Comparison of ENCODE assay signal across 9 cellular contexts in the genomic region with DNA sequence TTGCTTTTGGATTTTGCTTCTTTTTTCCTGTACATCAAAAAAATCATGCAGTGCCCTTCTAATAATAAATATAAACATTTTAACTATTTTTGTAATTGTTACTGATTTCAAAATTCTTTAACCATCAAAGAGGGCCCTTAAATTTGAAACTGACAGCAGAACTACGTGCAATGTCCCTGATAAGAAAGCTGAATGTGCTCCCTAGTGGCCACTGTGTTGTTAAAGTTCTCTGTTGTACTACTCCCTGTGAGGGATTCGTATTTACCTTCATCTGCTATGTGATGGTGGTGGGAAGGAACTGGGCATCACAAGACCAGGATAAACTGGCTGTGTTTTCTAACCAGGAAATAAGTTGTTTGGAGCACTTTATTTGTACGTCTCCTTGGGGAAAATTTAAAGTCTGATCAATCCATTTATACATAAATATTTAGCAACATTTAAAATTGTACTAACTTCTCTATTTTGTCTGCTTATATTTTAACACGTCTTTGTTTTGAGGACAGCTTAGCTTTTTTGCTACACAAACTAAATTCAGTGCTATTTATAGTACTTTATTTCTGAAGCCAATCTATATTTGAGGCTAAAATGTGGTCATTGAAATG.
DNase-seq lines count a peak whose midpoint lies in the region; ATAC-seq and TF ChIP-seq lines count a peak whose summit lies in the region.
"Had no signal": no experiment of that assay in that cellular context is flagged by ENCODE, and none has a peak within 500 bp of the region (broad histone marks: within the 10 kb centered on the region; RNA-seq: fewer than 3 reads in every experiment).

No MANE protein-coding gene starts in this region.

- TF ChIP-seq RAD21 in IMR-90 (IDR thresholded peaks at IDR 0.05; ENCODE audit: low read length), result peak; percentile 72

- H2BK120ac ChIP-seq in IMR-90 (ENCODE audit: low read depth, low read length), result no peak overlapping the region; the same call in 1 of the 2 replicates

- H2BK20ac ChIP-seq in IMR-90 (ENCODE audit: low read depth, low read length), result no peak overlapping the region

- H3K27me3 ChIP-seq in BE2C (no peaks in the 10 kb centered on the region), IMR-90 (ENCODE audit: control insufficient read depth, insufficient read depth, low read length) (no peaks in the 10 kb centered on the region), fibroblast of lung (ENCODE audit: control insufficient read depth, insufficient read depth, low read length) (no peaks in the 10 kb centered on the region)
- H3K27me3 ChIP-seq: upper lobe of left lung had no signal

- no peak overlapping the region for H2AFZ ChIP-seq in IMR-90 (replicated peaks; ENCODE audit: low read length, poor library complexity)
- no peak overlapping the region for H2AFZ ChIP-seq in fibroblast of lung (ENCODE audit: low read length)

- H3K9me3 Mint-ChIP-seq in activated CD8-positive, alpha-beta T cell treated with anti-CD3 and anti-CD28 coated beads for 36 hours, result no peaks in the 10 kb centered on the region

- H3K9me3 ChIP-seq in BE2C, result no peaks in the 10 kb centered on the region
- no peaks in the 10 kb centered on the region for H3K9me3 ChIP-seq in IMR-90 (ENCODE audit: control insufficient read depth, insufficient read depth, low read length)
- no peaks in the 10 kb centered on the region for H3K9me3 ChIP-seq in fibroblast of lung (ENCODE audit: control insufficient read depth, insufficient read depth, low read depth, low read length)
- H3K9me3 ChIP-seq: upper lobe of left lung had no signal

- H4K5ac ChIP-seq in IMR-90 (ENCODE audit: low read depth, low read length), result no peak overlapping the region

- ATAC-seq in IMR-90 (ENCODE audit: low read depth), result peak; percentile 91
- ATAC-seq in activated CD8-positive, alpha-beta T cell treated with anti-CD3 and anti-CD28 coated beads for 36 hours, result no peak
- no peak for ATAC-seq in HG03139 (IDR thresholded peaks at IDR 0.05; ENCODE audit: unreplicated experiment)
- ATAC-seq in GM18519 (IDR thresholded peaks at IDR 0.05; ENCODE audit: low FRiP score, unreplicated experiment), result no peak

- no peaks in the 10 kb centered on the region for H3K79me2 ChIP-seq in fibroblast of lung (ENCODE audit: control insufficient read depth, insufficient read depth, low read length)

- no peak overlapping the region for H3K4ac ChIP-seq in IMR-90 (ENCODE audit: low read depth, low read length)

- H3K4me3 Mint-ChIP-seq in activated CD8-positive, alpha-beta T cell treated with anti-CD3 and anti-CD28 coated beads for 36 hours, result no peak overlapping the region

- intact Hi-C loops in IMR-90 (cut with micrococcal nuclease), result loop anchor here (2.0 to 10.0 kb wide), 2 partner anchors 163 to 529 kb away; a partner anchor contains a TSS
- intact Hi-C loops in activated CD8-positive, alpha-beta T cell treated with anti-CD3 and anti-CD28 coated beads for 36 hours (cut with micrococcal nuclease), result no loop called here

- H3K27ac Mint-ChIP-seq in activated CD8-positive, alpha-beta T cell treated with anti-CD3 and anti-CD28 coated beads for 36 hours, result no peak overlapping the region

- BruUV-seq in IMR-90 (replicated peaks; lab: Mats Ljungman, UMichigan), result no TSS peak

- no peak overlapping the region for H2BK15ac ChIP-seq in IMR-90 (ENCODE audit: low read depth, low read length)

- H3K4me1 Mint-ChIP-seq in activated CD8-positive, alpha-beta T cell treated with anti-CD3 and anti-CD28 coated beads for 36 hours (ENCODE audit: low read depth), result no peaks in the 10 kb centered on the region

- H3K9me1 ChIP-seq in IMR-90 (ENCODE audit: insufficient read depth, low read length), result no peaks in the 10 kb centered on the region

- H3K4me2 ChIP-seq in IMR-90 (ENCODE audit: low read depth, low read length), result no peak overlapping the region
- no peak overlapping the region for H3K4me2 ChIP-seq in fibroblast of lung (ENCODE audit: extremely low read depth, insufficient read depth, low read length)

- no peak for TF ChIP-seq POLR2A in IMR-90 (IDR thresholded peaks at IDR 0.05; ENCODE audit: low read depth, low read length)

- H3K18ac ChIP-seq in IMR-90 (ENCODE audit: low read depth, low read length), result no peak overlapping the region

- H3K4me1 ChIP-seq in BE2C, result no peaks in the 10 kb centered on the region
- H3K4me1 ChIP-seq in IMR-90 (ENCODE audit: control insufficient read depth, insufficient read depth, low read length), result no peaks in the 10 kb centered on the region
- no peaks in the 10 kb centered on the region for H3K4me1 ChIP-seq in fibroblast of lung (ENCODE audit: control insufficient read depth, extremely low read depth, insufficient read depth, low read length)
- H3K4me1 ChIP-seq: upper lobe of left lung had no signal

- H2BK5ac ChIP-seq in IMR-90 (ENCODE audit: low read depth, low read length, poor library complexity, severe bottlenecking), result no peak overlapping the region

- no peak overlapping the region for H3K56ac ChIP-seq in IMR-90 (ENCODE audit: extremely low read depth, insufficient read depth, low read length)

- H3K4me3 ChIP-seq in BE2C (ENCODE audit: low read depth, low read length) (no peak overlapping the region), IMR-90 (ENCODE audit: insufficient read depth, low read depth, low read length) (no peak overlapping the region), fibroblast of lung (replicated peaks in 1 of 4; ENCODE audit: control extremely low read depth in 1 of 4, insufficient read depth in 1 of 4, low read depth in 3 of 4, low read length in 4 of 4) (no peak overlapping the region)
- H3K4me3 ChIP-seq: upper lobe of left lung had no signal

- TF ChIP-seq CTCF in BE2C (IDR thresholded peaks at IDR 0.05; ENCODE audit: low read depth, low read length) (peak; percentile 76), IMR-90 (conservative IDR thresholded peaks at IDR 0.05; ENCODE audit: low read depth, low read length) (peak; percentile 59), fibroblast of lung (conservative IDR thresholded peaks at IDR 0.05 in 1 of 2, IDR thresholded peaks at IDR 0.05 in 1 of 2; ENCODE audit: low read depth in 1 of 2, low read length in 2 of 2) (peak; percentile 63 to 65)
- TF ChIP-seq CTCF in activated CD8-positive, alpha-beta T cell treated with anti-CD3 and anti-CD28 coated beads for 36 hours (IDR thresholded peaks at IDR 0.05), result no peak

- no peaks in the 10 kb centered on the region for H3K27me3 Mint-ChIP-seq in activated CD8-positive, alpha-beta T cell treated with anti-CD3 and anti-CD28 coated beads for 36 hours

- dilution Hi-C loops in IMR-90 (cut with HindIII; ENCODE audit: low sequenced_read_pairs, unreplicated experiment), result no loop called here

- peak; percentile 51 for DNase-seq in BE2C
- DNase-seq in IMR-90, result peak; percentile 70
- peak; percentile 67 for DNase-seq in RPMI7951 (ENCODE audit: low read depth)
- DNase-seq in fibroblast of lung (ENCODE audit: low read depth in 2 of 2), result peak; percentile 65 to 81
- DNase-seq in superior temporal gyrus (ENCODE audit: extremely low spot score), result peak; percentile 46
- no peak for DNase-seq in activated CD8-positive, alpha-beta T cell treated with anti-CD3 and anti-CD28 coated beads for 36 hours
- DNase-seq: upper lobe of left lung had no signal

- H3K9ac ChIP-seq in IMR-90 (ENCODE audit: low read depth, low read length), result no peak overlapping the region
- H3K9ac ChIP-seq in fibroblast of lung (ENCODE audit: insufficient read depth, low read length), result no peak overlapping the region

- no peak overlapping the region for H3K27ac ChIP-seq in IMR-90 (ENCODE audit: insufficient read depth, low read length)
- no peak overlapping the region for H3K27ac ChIP-seq in fibroblast of lung (ENCODE audit: insufficient read depth, low read length)
- H3K27ac ChIP-seq: upper lobe of left lung had no signal

- POLR2A ChIA-PET in IMR-90 (lab: Charles Lee; ENCODE audit: unreplicated experiment), result no interaction called here
- POLR2A ChIA-PET in activated CD8-positive, alpha-beta T cell treated with anti-CD3 and anti-CD28 coated beads for 36 hours (lab: Charles Lee), result no interaction called here

- H4K20me1 ChIP-seq in IMR-90 (ENCODE audit: insufficient read depth, low read length), result no peaks in the 10 kb centered on the region
- no peaks in the 10 kb centered on the region for H4K20me1 ChIP-seq in fibroblast of lung (ENCODE audit: control insufficient read depth, extremely low read depth, insufficient read depth, low read length)

- no peak overlapping the region for H2AK9ac ChIP-seq in IMR-90 (replicated peaks; ENCODE audit: low read depth, low read length, poor library complexity)

- no peaks in the 10 kb centered on the region for H3K36me3 Mint-ChIP-seq in activated CD8-positive, alpha-beta T cell treated with anti-CD3 and anti-CD28 coated beads for 36 hours (ENCODE audit: low read depth)

- in situ Hi-C loops in IMR-90 (cut with MboI; ENCODE audit: low sequenced_read_pairs), result no loop called here

- H3K36me3 ChIP-seq in BE2C (no peaks in the 10 kb centered on the region), IMR-90 (ENCODE audit: control insufficient read depth, insufficient read depth, low read length) (no peaks in the 10 kb centered on the region), fibroblast of lung (ENCODE audit: control insufficient read depth, insufficient read depth, low read length) (no peaks in the 10 kb centered on the region)
- H3K36me3 ChIP-seq: upper lobe of left lung had no signal

- H4K91ac ChIP-seq in IMR-90 (ENCODE audit: insufficient read depth, low read depth, low read length), result no peak overlapping the region

- WGBS in IMR-90 (ENCODE audit: extremely low coverage in 2 of 2, insufficient read length in 1 of 2), 2 experiments, result no CpG with 5 or more reads among the region's 4 CpGs

- CTCF ChIA-PET in IMR-90 (lab: Yijun Ruan, JAX), result interaction anchor here (1.0 to 1.4 kb wide), 3 partner anchors 10 to 523 kb away, joined by 3 to 5 read pairs (median 4); no protein-coding TSS in a partner anchor
- CTCF ChIA-PET in activated CD8-positive, alpha-beta T cell treated with anti-CD3 and anti-CD28 coated beads for 36 hours (lab: Charles Lee), result interaction anchor here (0.6 kb wide), 1 partner anchor 949 kb away, joined by 3 read pairs; no protein-coding TSS in a partner anchor

- no peaks in the 10 kb centered on the region for H3K79me1 ChIP-seq in IMR-90 (ENCODE audit: low read depth in 1 of 2, low read length in 2 of 2)

- no peak overlapping the region for H2AK5ac ChIP-seq in IMR-90 (ENCODE audit: low read depth, low read length)

- no peak overlapping the region for H3K14ac ChIP-seq in IMR-90 (replicated peaks; ENCODE audit: low read depth, low read length)

- no peak overlapping the region for H4K8ac ChIP-seq in IMR-90 (ENCODE audit: low read depth in 2 of 2, low read length in 2 of 2)

- H3K23ac ChIP-seq in IMR-90 (ENCODE audit: low read depth, low read length), result no peak overlapping the region

TF ChIP-seq in IMR-90, 13 proteins besides CTCF, POLR2A, EP300 and RAD21 (continues in another document):
- TF ChIP-seq MAFK (IDR thresholded peaks at IDR 0.05; ENCODE audit: low read depth, low read length) (no peak), MAZ (IDR thresholded peaks at IDR 0.05; ENCODE audit: borderline replicate concordance, low read depth, low read length) (no peak), SMC3 (IDR thresholded peaks at IDR 0.05; ENCODE audit: low read depth, low read length) (peak; percentile 58), FOS (IDR thresholded peaks at IDR 0.05; ENCODE audit: low read depth, low read length) (no peak), CHD1 (IDR thresholded peaks at IDR 0.05; ENCODE audit: low read depth, low read length) (no peak)
